Comparison of ENCODE assay signal across 1 cellular context in genomic region chr5:1140818-1141189, GRCh38.
TF ChIP-seq lines count a peak whose summit lies in the region.

No MANE protein-coding gene starts in this region.

TF ChIP-seq in A549, 52 proteins besides CTCF, POLR2A, EP300 and RAD21 (continued from another document):
- no peak for TF ChIP-seq NFE2L2 (conservative IDR thresholded peaks at IDR 0.05; ENCODE audit: low read length)
- no peak for TF ChIP-seq BCL3 (IDR thresholded peaks at IDR 0.05)
- no peak for TF ChIP-seq JUNB (IDR thresholded peaks at IDR 0.05)
- no peak for TF ChIP-seq SMC3 (IDR thresholded peaks at IDR 0.05)
- no peak for TF ChIP-seq GATA3 (IDR thresholded peaks at IDR 0.05; ENCODE audit: borderline replicate concordance)
- TF ChIP-seq CHD2 (IDR thresholded peaks at IDR 0.05; ENCODE audit: low read length, partially characterized antibody) = no peak
